ENCODE assay signal across 8 cellular contexts in the genomic region with DNA sequence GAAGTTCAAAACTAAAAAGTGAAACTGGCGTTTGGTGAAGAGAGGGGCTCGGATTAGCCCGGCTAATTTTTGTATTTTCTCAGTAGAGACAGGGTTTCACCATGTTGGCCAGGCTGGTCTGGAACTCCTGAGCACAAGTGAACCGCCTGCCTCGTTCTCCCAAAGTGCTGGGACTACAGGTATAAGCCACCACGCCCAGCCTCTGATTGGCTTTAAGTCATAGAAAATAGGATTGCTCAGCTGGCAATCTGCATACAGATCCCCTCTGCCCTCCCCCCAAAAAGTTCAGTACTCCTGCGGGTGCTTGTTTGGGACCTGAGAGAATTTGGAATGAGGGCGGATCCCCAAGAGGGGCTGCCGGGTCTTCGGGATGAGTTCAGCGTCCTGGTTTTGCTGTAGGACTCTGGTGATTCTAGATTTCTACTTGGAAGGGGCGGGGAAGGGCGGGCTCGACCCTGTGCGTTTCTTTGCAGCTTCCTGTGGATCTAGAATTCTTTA. TPM values are rescaled to one million over a fixed set of nuclear protein-coding genes. Genes with fewer than 3 reads are reported as not detected.
DNase-seq lines count a peak whose midpoint lies in the region; ATAC-seq and TF ChIP-seq lines count a peak whose summit lies in the region.

No MANE protein-coding gene starts in this region.

- H3K9me3 ChIP-seq in AG04450 (ENCODE audit: control insufficient read depth, insufficient read depth, low read length) = no peaks in the 10 kb centered on the region

- POLR2A ChIA-PET in AG04450 (lab: Yijun Ruan, JAX) = no interaction called here

- H3K27ac Mint-ChIP-seq in brain (peak overlapping the region in 2 of 5 experiments; percentile 74 to 87), mesothelial cell of epicardium (peak overlapping the region; percentile 71)

- H3K4me1 Mint-ChIP-seq in brain = peaks cover 31% of the 10 kb centered on the region
- peaks cover 15% of the 10 kb centered on the region for H3K4me1 Mint-ChIP-seq in mesothelial cell of epicardium

- peak; percentile 8 for ATAC-seq in HG02970 (IDR thresholded peaks at IDR 0.05; ENCODE audit: low FRiP score, unreplicated experiment)
- no peak for ATAC-seq in HG03354 (IDR thresholded peaks at IDR 0.05; ENCODE audit: poor library complexity, severe bottlenecking, unreplicated experiment)
- ATAC-seq in GM19455 (IDR thresholded peaks at IDR 0.05; ENCODE audit: unreplicated experiment) = no peak

- H3K4me3 ChIP-seq in AG04450 (ENCODE audit: low read depth, low read length) = peak overlapping the region; percentile 67

- peaks cover 18% of the 10 kb centered on the region for H3K36me3 Mint-ChIP-seq in brain
- H3K36me3 Mint-ChIP-seq in mesothelial cell of epicardium = no peaks in the 10 kb centered on the region

- CTCF ChIA-PET in AG04450 (lab: Charles Lee) = interaction anchor here (1.0 kb wide), 1 partner anchor 41 kb away, joined by 3 read pairs; no protein-coding TSS in a partner anchor

- H3K4me3 Mint-ChIP-seq in brain = peak overlapping the region; percentile 75 to 86 (median 83)
- H3K4me3 Mint-ChIP-seq in mesothelial cell of epicardium = peak overlapping the region; percentile 81

- TF ChIP-seq CTCF in AG04450 (IDR thresholded peaks at IDR 0.05; ENCODE audit: low read depth, low read length) (no peak), brain (conservative IDR thresholded peaks at IDR 0.05) (no peak), mesothelial cell of epicardium (IDR thresholded peaks at IDR 0.05; ENCODE audit: unreplicated experiment) (no peak)

- H3K27ac ChIP-seq in AG04450 (ENCODE audit: low read depth, low read length) = no peak overlapping the region

- peaks cover 11% of the 10 kb centered on the region for H3K27me3 Mint-ChIP-seq in brain
- H3K27me3 Mint-ChIP-seq in mesothelial cell of epicardium (ENCODE audit: low read depth) = no peaks in the 10 kb centered on the region

- peaks cover 0 to 4% (median 0%) of the 10 kb centered on the region in 5 experiments for H3K9me3 Mint-ChIP-seq in brain
- H3K9me3 Mint-ChIP-seq in mesothelial cell of epicardium = peaks cover 4% of the 10 kb centered on the region

- no peaks in the 10 kb centered on the region for H3K27me3 ChIP-seq in AG04450 (ENCODE audit: control insufficient read depth, insufficient read depth, low read length)

- DNase-seq in AG04450 (ENCODE audit: low read depth, low spot score) (no peak), mesothelial cell of epicardium (ENCODE audit: low spot score in 2 of 2, unreplicated experiment in 2 of 2) (no peak), NCI-H187 treated with DMSO at 0.1 percent for 48 hours (lab: John Stamatoyannopoulos, UW) (no peak), dedifferentiated amniotic fluid mesenchymal stem cell (ENCODE audit: extremely low spot score) (no peak)

RNA-seq across cellular contexts. Expression of a gene that starts 0.5 kb away (rescaled TPM):
- 13.7 and 14.6 TPM in 2 replicates for polyA plus RNA-seq in AG04450 (2011; rRNA removed)
- polyA minus RNA-seq in AG04450 (2011; rRNA and poly(A)+ RNA removed) = 12.6 and 14.0 TPM in 2 replicates
- 10.5 TPM for polyA plus RNA-seq in brain (ENCODE audit: insufficient read depth, low read depth, low replicate concordance)
- total RNA-seq in mesothelial cell of epicardium = 57.3 to 59.3 TPM (median 58.8 TPM) in 3 replicates
